ENCODE assay signal across 27 cellular contexts in genomic region chr12:112004041-112004440, GRCh38.
"Had no signal": no experiment of that assay in that cellular context is flagged by ENCODE, and none has a peak within 500 bp of the region (broad histone marks: within the 10 kb centered on the region; RNA-seq: fewer than 3 reads in every experiment).

No MANE protein-coding gene starts in this region.

- H3K4me1 Mint-ChIP-seq: neural progenitor cell had no signal

- H3K27me3 ChIP-seq: left lung, neural progenitor cell, neutrophil, right atrium auricular region, right lobe of liver, stomach, tibial artery, upper lobe of right lung had no signal

- DNase-seq: hippocampal formation; kidney glomerular epithelial cell; left colon; left lung; mesendoderm; mucosa of descending colon; natural killer cell; nephron progenitor cell; occipital lobe; right lobe of liver; stimulated activated CD4-positive, alpha-beta T cell treated with anti-CD3 and anti-CD28 coated beads, Interleukin-15, amount 100 ng/mL, for 24 hours; stimulated activated CD4-positive, alpha-beta T cell treated with anti-CD3 and anti-CD28 coated beads, Interleukin-2, amount 100 ng/mL, for 24 hours; stimulated activated CD4-positive, alpha-beta T cell treated with anti-CD3 and anti-CD28 coated beads, Interleukin-4, amount 100 ng/mL, for 1 hour; stimulated activated naive B cell treated with anti-CD40 and anti-IgM and Interleukin-4, amounts not matched to agents 10 μg/mL and 1 μg/mL and 100 μg/mL, for 72 hours; stimulated activated naive CD8-positive, alpha-beta T cell treated with anti-CD3 and anti-CD28 coated beads, Interleukin-15, Interleukin-2, amounts not matched to agents 100 U/mL and 50 U/mL, for 24 hours; stomach; tibial artery; trophoblast cell; upper lobe of right lung had no signal

- H3K9me3 ChIP-seq: left lung, mucosa of descending colon, neutrophil, right atrium auricular region, right lobe of liver, stomach, thoracic aorta, tibial artery, upper lobe of right lung had no signal

- H3K27ac Mint-ChIP-seq: mesothelial cell of epicardium; natural killer cell; nephron progenitor cell; neural progenitor cell; progenitor cell of endocrine pancreas; stimulated activated naive B cell treated with anti-CD40 and anti-IgM and Interleukin-4, amounts not matched to agents 10 μg/mL and 1 μg/mL and 100 μg/mL, for 72 hours had no signal

- H3K36me3 Mint-ChIP-seq: natural killer cell had no signal

- H3K4me1 ChIP-seq: neural progenitor cell, right atrium auricular region had no signal

- H3K4me3 ChIP-seq: lung, mucosa of descending colon, neural progenitor cell, right atrium auricular region, right lobe of liver, smooth muscle cell, stomach, thoracic aorta, tibial artery had no signal

- H3K36me3 ChIP-seq: left lung, neural progenitor cell, neutrophil, right atrium auricular region, right lobe of liver, stomach, thoracic aorta, upper lobe of right lung had no signal

- H3K4me3 Mint-ChIP-seq: mesothelial cell of epicardium; natural killer cell; nephron progenitor cell; neural progenitor cell; stimulated activated naive B cell treated with anti-CD40 and anti-IgM and Interleukin-4, amounts not matched to agents 10 μg/mL and 1 μg/mL and 100 μg/mL, for 72 hours had no signal

- H3K9me3 Mint-ChIP-seq: mesothelial cell of epicardium; natural killer cell; nephron progenitor cell; neural progenitor cell; stimulated activated naive B cell treated with anti-CD40 and anti-IgM and Interleukin-4, amounts not matched to agents 10 μg/mL and 1 μg/mL and 100 μg/mL, for 72 hours had no signal

- H3K27ac ChIP-seq: left lung, neural progenitor cell, neutrophil, right atrium auricular region, right lobe of liver, stomach, thoracic aorta, tibial artery, upper lobe of right lung had no signal

- H3K27me3 Mint-ChIP-seq: progenitor cell of endocrine pancreas had no signal

- ATAC-seq: left colon; left lung; mucosa of descending colon; natural killer cell; right lobe of liver; stimulated activated naive B cell treated with anti-CD40 and anti-IgM and Interleukin-4, amounts not matched to agents 10 μg/mL and 1 μg/mL and 100 μg/mL, for 72 hours; stimulated activated naive CD8-positive, alpha-beta T cell treated with anti-CD3 and anti-CD28 coated beads, Interleukin-15, Interleukin-2, amounts not matched to agents 100 U/mL and 50 U/mL, for 24 hours; upper lobe of right lung had no signal
